In genomic region chr7:137254766-137255165, GRCh38 we compare ENCODE assay signal across 32 cellular contexts.
"Had no signal": no experiment of that assay in that cellular context is flagged by ENCODE, and none has a peak within 500 bp of the region (broad histone marks: within the 10 kb centered on the region; RNA-seq: fewer than 3 reads in every experiment).

No MANE protein-coding gene starts in this region.

- DNase-seq: activated effector memory CD4-positive, alpha-beta T cell treated with anti-CD3 and anti-CD28 coated beads, Interleukin-2, amount 50 U/mL, for 16 hours; activated effector memory CD4-positive, alpha-beta T cell treated with Interleukin-2 at 50 U/mL for 16 hours; activated gamma-delta T cell; activated gamma-delta T cell treated with Interleukin-2 at 50 U/mL for 16 hours; activated naive CD4-positive, alpha-beta T cell; activated naive CD4-positive, alpha-beta T cell treated with anti-CD3 and anti-CD28 coated beads for 36 hours; activated naive CD4-positive, alpha-beta T cell treated with anti-CD3 and anti-CD28 coated beads, Interleukin-2, amount 10 ng/mL, durations not matched to agents 7 days and 5 days; activated naive CD4-positive, alpha-beta T cell treated with anti-CD3 and anti-CD28 coated beads, Interleukin-2, amount 50 U/mL, for 16 hours; activated naive CD4-positive, alpha-beta T cell treated with Interleukin-2 at 50 U/mL for 16 hours; activated naive CD8-positive, alpha-beta T cell treated with anti-CD3 and anti-CD28 coated beads for 36 hours; activated naive CD8-positive, alpha-beta T cell treated with anti-CD3 and anti-CD28 coated beads, Interleukin-2, amount 10 ng/mL, durations not matched to agents 7 days and 5 days; activated naive CD8-positive, alpha-beta T cell treated with anti-CD3 and anti-CD28 coated beads, Interleukin-2, amount 50 U/mL, for 24 hours; activated T-cell treated with anti-CD3 and anti-CD28 coated beads, Interleukin-2, amount 50 U/mL, for 1 hour; activated T-cell treated with anti-CD3 and anti-CD28 coated beads, Interleukin-2, amount 50 U/mL, for 24 hours; activated T-cell treated with anti-CD3 and anti-CD28 coated beads, Interleukin-2, amount 50 U/mL, for 4 hours; activated T-cell treated with anti-CD3 and anti-CD28 coated beads, Interleukin-2, amount 50 U/mL, for 48 hours; activated T-cell treated with anti-CD3 and anti-CD28 coated beads, Interleukin-2, amount 50 U/mL, for 72 hours; adrenal gland; amniotic stem cell; amygdala; anterior cingulate cortex; aorta; body of pancreas; brain microvascular endothelial cell; caudate nucleus; central memory CD4-positive, alpha-beta T cell; cerebellar nuclear complex had no signal

- H3K9me3 ChIP-seq: adrenal gland, ascending aorta, body of pancreas, breast epithelium had no signal

- H3K27ac ChIP-seq: adrenal gland, ascending aorta, body of pancreas, brain microvascular endothelial cell, breast epithelium, cardiac muscle cell had no signal

- H3K4me3 ChIP-seq: adrenal gland, ascending aorta, body of pancreas, breast epithelium, cardiac muscle cell had no signal

- ATAC-seq: activated naive CD4-positive, alpha-beta T cell treated with anti-CD3 and anti-CD28 coated beads, Interleukin-2, amount 50 U/mL, for 72 hours; activated naive CD8-positive, alpha-beta T cell treated with anti-CD3 and anti-CD28 coated beads, Interleukin-2, amount 50 U/mL, for 24 hours; activated T-cell treated with anti-CD3 and anti-CD28 coated beads, Interleukin-2, amount 50 U/mL, for 4 hours; activated T-cell treated with anti-CD3 and anti-CD28 coated beads, Interleukin-2, amount 50 U/mL, for 72 hours; activated T-helper 17 cell treated with anti-CD3 and anti-CD28 coated beads, Interleukin-2, amount 50 U/mL, for 72 hours; body of pancreas had no signal

- H3K27me3 ChIP-seq: adrenal gland, ascending aorta, body of pancreas, brain microvascular endothelial cell, breast epithelium, cardiac muscle cell had no signal

- H3K4me1 ChIP-seq: adrenal gland, body of pancreas, breast epithelium had no signal

- H3K36me3 ChIP-seq: adrenal gland, ascending aorta, brain microvascular endothelial cell, breast epithelium had no signal
